ENCODE assay signal across 38 cellular contexts in genomic region chr16:49817754-49818507, GRCh38. TPM values are rescaled to one million over a fixed set of nuclear protein-coding genes. Genes with fewer than 3 reads are reported as not detected.
"Had no signal": no experiment of that assay in that cellular context is flagged by ENCODE, and none has a peak within 500 bp of the region (broad histone marks: within the 10 kb centered on the region; RNA-seq: fewer than 3 reads in every experiment).

No MANE protein-coding gene starts in this region.

- H3K9me3 ChIP-seq: Peyer's patch had no signal

- H3K27me3 ChIP-seq: brain microvascular endothelial cell, cardiac muscle cell, Peyer's patch had no signal

- DNase-seq: activated B cell treated with CpG ODN at 0.5 μM for 24 hours; activated CD4-positive, alpha-beta memory T cell treated with anti-CD3 and anti-CD28 coated beads for 36 hours; activated CD4-positive, alpha-beta T cell treated with anti-CD3 and anti-CD28 coated beads for 4 hours; activated CD4-positive, alpha-beta T cell treated with anti-CD3 and anti-CD28 coated beads, Interleukin-2, amount 50 U/mL, for 1 hour; activated CD4-positive, CD25-positive, alpha-beta regulatory T cell treated with anti-CD3 and anti-CD28 coated beads, Interleukin-2, amount 50 U/mL, for 72 hours; activated CD8-positive, alpha-beta memory T cell treated with anti-CD3 and anti-CD28 coated beads, Interleukin-2, amount 50 U/mL, for 4 hours; activated gamma-delta T cell treated with Interleukin-2 at 50 U/mL for 16 hours; activated naive CD4-positive, alpha-beta T cell treated with anti-CD3 and anti-CD28 coated beads for 36 hours; activated T-cell treated with anti-CD3 and anti-CD28 coated beads for 4 hours; activated T-cell treated with anti-CD3 and anti-CD28 coated beads, Interleukin-2, amount 50 U/mL, for 4 hours; amniotic stem cell; aorta; brain microvascular endothelial cell; Karpas-422; NCI-H1048; NCI-H1105 treated with DMSO at 0.1 percent for 48 hours; NCI-H1436; NCI-H1694; NCI-H2029; NCI-H2107; NCI-H2171; NCI-H510A; NCI-H526; NCI-H748 treated with DMSO at 0.1 percent for 48 hours; NK-92 treated with Interleukin-12 subunit alpha and Interleukin-12 subunit beta, amount 100 ng/mL, for 24 hours; PC-3; Peyer's patch; RPMI8226; SW 1271; T-helper 1 cell; T-helper 2 cell; T-helper 9 cell had no signal

- H3K9me3 Mint-ChIP-seq: activated B cell treated with CpG ODN at 0.5 μM for 24 hours; activated CD4-positive, alpha-beta memory T cell treated with anti-CD3 and anti-CD28 coated beads for 36 hours; activated naive CD4-positive, alpha-beta T cell treated with anti-CD3 and anti-CD28 coated beads for 36 hours; activated naive CD4-positive, alpha-beta T cell treated with anti-CD3 and anti-CD28 coated beads, Interleukin-2, amount 50 U/mL, for 72 hours; activated T-cell treated with anti-CD3 and anti-CD28 coated beads, Interleukin-2, amount 50 U/mL, for 4 hours; activated T-helper 1 cell treated with anti-CD3 and anti-CD28 coated beads, Interleukin-12 subunit alpha, Interleukin-12 subunit beta, Interleukin-2, Interleukin-4 antibody, amounts not matched to agents 30 ng/mL and 10 ng/mL and 1 ng/mL, durations not matched to agents 14 hours and 24 hours and 36 hours; central memory CD8-positive, alpha-beta T cell had no signal

- H3K4me1 ChIP-seq: Peyer's patch had no signal

- H3K4me3 ChIP-seq: cardiac muscle cell, Peyer's patch had no signal

- H3K27ac ChIP-seq: brain microvascular endothelial cell, cardiac muscle cell, Peyer's patch, VCaP had no signal

- H3K27me3 Mint-ChIP-seq: activated B cell treated with CpG ODN at 0.5 μM for 24 hours had no signal

- H3K4me3 Mint-ChIP-seq: activated B cell treated with CpG ODN at 0.5 μM for 24 hours; activated CD4-positive, alpha-beta memory T cell treated with anti-CD3 and anti-CD28 coated beads for 36 hours; activated naive CD4-positive, alpha-beta T cell treated with anti-CD3 and anti-CD28 coated beads for 36 hours; activated T-cell treated with anti-CD3 and anti-CD28 coated beads, Interleukin-2, amount 50 U/mL, for 4 hours; activated T-helper 1 cell treated with anti-CD3 and anti-CD28 coated beads, Interleukin-12 subunit alpha, Interleukin-12 subunit beta, Interleukin-2, Interleukin-4 antibody, amounts not matched to agents 30 ng/mL and 10 ng/mL and 1 ng/mL, durations not matched to agents 14 hours and 24 hours and 36 hours; central memory CD8-positive, alpha-beta T cell had no signal

- H3K36me3 Mint-ChIP-seq: activated CD4-positive, alpha-beta memory T cell treated with anti-CD3 and anti-CD28 coated beads for 36 hours; activated naive CD4-positive, alpha-beta T cell treated with anti-CD3 and anti-CD28 coated beads, Interleukin-2, amount 50 U/mL, for 72 hours had no signal

- H3K36me3 ChIP-seq: brain microvascular endothelial cell, cardiac muscle cell, Peyer's patch had no signal

- ATAC-seq: activated naive CD4-positive, alpha-beta T cell treated with anti-CD3 and anti-CD28 coated beads, Interleukin-2, amount 50 U/mL, for 72 hours; activated T-cell treated with anti-CD3 and anti-CD28 coated beads, Interleukin-2, amount 50 U/mL, for 4 hours; PC-3 had no signal

- H3K4me1 Mint-ChIP-seq: activated B cell treated with CpG ODN at 0.5 μM for 24 hours; central memory CD8-positive, alpha-beta T cell had no signal

- H3K27ac Mint-ChIP-seq: activated B cell treated with CpG ODN at 0.5 μM for 24 hours; activated CD4-positive, alpha-beta memory T cell treated with anti-CD3 and anti-CD28 coated beads for 36 hours; activated naive CD4-positive, alpha-beta T cell treated with anti-CD3 and anti-CD28 coated beads for 36 hours; activated naive CD4-positive, alpha-beta T cell treated with anti-CD3 and anti-CD28 coated beads, Interleukin-2, amount 50 U/mL, for 72 hours; activated T-helper 1 cell treated with anti-CD3 and anti-CD28 coated beads, Interleukin-12 subunit alpha, Interleukin-12 subunit beta, Interleukin-2, Interleukin-4 antibody, amounts not matched to agents 30 ng/mL and 10 ng/mL and 1 ng/mL, durations not matched to agents 14 hours and 24 hours and 36 hours had no signal

RNA-seq across cellular contexts. Expression of gene ZNF423, which starts 38.0 kb away (rescaled TPM):
- total RNA-seq: activated B cell treated with CpG ODN at 0.5 μM for 24 hours; activated CD4-positive, alpha-beta memory T cell treated with anti-CD3 and anti-CD28 coated beads for 36 hours; activated T-helper 1 cell treated with anti-CD3 and anti-CD28 coated beads, Interleukin-12 subunit alpha, Interleukin-12 subunit beta, Interleukin-2, Interleukin-4 antibody, amounts not matched to agents 30 ng/mL and 10 ng/mL and 1 ng/mL, durations not matched to agents 14 hours and 24 hours and 36 hours; MCF 10A; PC-3 had no signal
